ENCODE assay signal across 8 cellular contexts in the genomic region with DNA sequence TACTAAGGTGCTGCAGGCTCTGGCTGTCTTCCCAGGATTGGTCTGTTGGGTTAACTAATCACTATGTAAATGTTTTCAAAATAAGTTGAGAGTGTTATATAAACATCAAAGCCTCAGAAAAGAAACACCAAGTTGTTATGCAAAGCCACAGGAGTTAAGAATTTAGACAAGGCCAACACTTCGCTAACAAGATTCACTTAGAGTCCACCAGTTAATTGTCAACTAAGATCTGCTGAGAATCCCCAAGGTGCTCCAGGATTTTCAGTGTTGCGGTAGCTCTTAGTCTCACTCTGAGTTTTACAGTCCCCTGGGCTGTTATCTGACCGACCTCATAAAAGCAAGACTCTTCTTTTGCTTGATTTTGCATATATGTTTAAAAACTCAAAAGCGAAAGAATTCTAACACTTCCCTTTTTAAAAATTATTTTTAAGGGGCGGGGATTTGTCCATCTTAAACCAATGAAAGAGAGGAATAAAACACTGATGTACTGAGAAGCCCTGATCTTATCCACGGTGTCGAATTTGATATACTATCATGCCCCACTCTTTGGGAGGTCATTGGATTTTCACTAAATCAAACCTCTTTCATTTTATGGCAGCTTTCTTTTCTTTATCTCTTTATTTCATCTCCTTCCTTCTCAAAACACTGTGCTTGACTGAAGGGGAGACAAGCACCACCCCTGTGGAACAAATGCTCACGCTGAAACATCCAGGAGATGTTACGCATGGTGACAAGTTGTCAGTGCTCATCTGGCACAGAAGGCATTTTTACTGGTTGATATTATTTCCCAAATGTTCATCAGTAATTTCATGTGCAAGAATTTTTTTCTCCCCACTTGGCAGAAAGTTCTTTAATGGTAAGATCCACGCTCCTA. TPM values are rescaled to one million over a fixed set of nuclear protein-coding genes. Genes with fewer than 3 reads are reported as not detected.
A peak's percentile ranks its signal among the peaks of the same experiment; 100 is the strongest.
DNase-seq lines count a peak whose midpoint lies in the region; ATAC-seq and TF ChIP-seq lines count a peak whose summit lies in the region.

No MANE protein-coding gene starts in this region.

- peak overlapping the region in 4 of 5 experiments; percentile 8 to 58 (median 34) for H3K4me3 Mint-ChIP-seq in brain
- H3K4me3 Mint-ChIP-seq in stimulated activated memory B cell treated with anti-CD40 and anti-IgM and Interleukin-4, amounts not matched to agents 10 μg/mL and 1 μg/mL and 100 μg/mL, for 72 hours = peak overlapping the region; percentile 66

- H3K27ac Mint-ChIP-seq in brain = peak overlapping the region in 3 of 5 experiments; percentile 51 to 88 (median 68)
- H3K27ac Mint-ChIP-seq in stimulated activated memory B cell treated with anti-CD40 and anti-IgM and Interleukin-4, amounts not matched to agents 10 μg/mL and 1 μg/mL and 100 μg/mL, for 72 hours = peak overlapping the region; percentile 99

- peaks cover 96% of the 10 kb centered on the region for H3K4me1 Mint-ChIP-seq in brain
- H3K4me1 Mint-ChIP-seq in stimulated activated memory B cell treated with anti-CD40 and anti-IgM and Interleukin-4, amounts not matched to agents 10 μg/mL and 1 μg/mL and 100 μg/mL, for 72 hours = peaks cover 93% of the 10 kb centered on the region

- DNase-seq in CD1c-positive myeloid dendritic cell (ENCODE audit: extremely low spot score) = peak; percentile 51
- no peak for DNase-seq in NCI-H2081 treated with DMSO at 0.1 percent for 48 hours (lab: John Stamatoyannopoulos, UW)
- DNase-seq in cerebellar cortex (ENCODE audit: low spot score) = no peak
- no peak for DNase-seq in NCI-H1694 treated with DMSO at 0.1 percent for 48 hours (lab: John Stamatoyannopoulos, UW)

- H3K27me3 Mint-ChIP-seq in brain = peaks cover under 1% of the 10 kb centered on the region
- no peaks in the 10 kb centered on the region for H3K27me3 Mint-ChIP-seq in stimulated activated memory B cell treated with anti-CD40 and anti-IgM and Interleukin-4, amounts not matched to agents 10 μg/mL and 1 μg/mL and 100 μg/mL, for 72 hours

- peaks cover 22% of the 10 kb centered on the region for H3K36me3 Mint-ChIP-seq in brain
- H3K36me3 Mint-ChIP-seq in stimulated activated memory B cell treated with anti-CD40 and anti-IgM and Interleukin-4, amounts not matched to agents 10 μg/mL and 1 μg/mL and 100 μg/mL, for 72 hours = peaks cover 39% of the 10 kb centered on the region

- TF ChIP-seq CTCF in brain (conservative IDR thresholded peaks at IDR 0.05) = no peak

- ATAC-seq in GM19035 (IDR thresholded peaks at IDR 0.05; ENCODE audit: unreplicated experiment) (peak; percentile 58), HG03108 (IDR thresholded peaks at IDR 0.05; ENCODE audit: unreplicated experiment) (peak; percentile 60)
- peak; percentile 83 for ATAC-seq in stimulated activated memory B cell treated with anti-CD40 and anti-IgM and Interleukin-4, amounts not matched to agents 10 μg/mL and 1 μg/mL and 100 μg/mL, for 72 hours

- H3K9me3 Mint-ChIP-seq in brain = peaks cover 0 to 2% (median 0%) of the 10 kb centered on the region in 5 experiments
- H3K9me3 Mint-ChIP-seq in stimulated activated memory B cell treated with anti-CD40 and anti-IgM and Interleukin-4, amounts not matched to agents 10 μg/mL and 1 μg/mL and 100 μg/mL, for 72 hours = no peaks in the 10 kb centered on the region

RNA-seq across cellular contexts. Expression of a gene that starts 7.0 kb away (rescaled TPM):
- 8.5 TPM for polyA plus RNA-seq in brain (ENCODE audit: insufficient read depth, low read depth, low replicate concordance)

RNA-seq across cellular contexts. Expression of a gene that starts 47.9 kb away (rescaled TPM):
- polyA plus RNA-seq in brain (ENCODE audit: insufficient read depth, low read depth, low replicate concordance) = 3.2 TPM
